Comparison of ENCODE assay signal across 8 cellular contexts in the genomic region with DNA sequence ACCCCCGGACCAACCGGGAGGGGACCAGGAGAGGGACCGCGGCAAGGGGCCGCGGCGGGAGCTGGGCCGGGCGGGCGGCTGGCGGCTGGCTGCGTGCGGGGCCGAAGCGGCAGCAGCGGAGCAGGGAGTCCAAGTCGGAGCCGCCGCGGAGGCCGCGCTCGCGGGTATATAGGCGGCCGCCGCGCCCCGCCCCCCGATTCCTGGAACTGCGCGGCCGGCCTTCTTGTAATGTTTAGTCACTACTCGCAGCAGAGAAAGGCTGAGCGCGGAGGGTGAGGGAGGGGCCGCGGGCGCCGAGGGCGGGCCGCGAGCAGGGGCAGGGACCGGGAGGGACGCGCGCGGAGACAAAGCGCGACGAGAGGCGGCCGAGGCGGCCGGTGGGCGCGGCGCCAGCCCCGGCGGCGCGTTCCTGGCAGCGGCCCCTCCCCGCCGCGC. TPM values are rescaled to one million over a fixed set of nuclear protein-coding genes. Genes with fewer than 3 reads are reported as not detected.
A peak's percentile ranks its signal among the peaks of the same experiment; 100 is the strongest.
DNase-seq lines count a peak whose midpoint lies in the region; ATAC-seq and TF ChIP-seq lines count a peak whose summit lies in the region.

A gene with protein sequence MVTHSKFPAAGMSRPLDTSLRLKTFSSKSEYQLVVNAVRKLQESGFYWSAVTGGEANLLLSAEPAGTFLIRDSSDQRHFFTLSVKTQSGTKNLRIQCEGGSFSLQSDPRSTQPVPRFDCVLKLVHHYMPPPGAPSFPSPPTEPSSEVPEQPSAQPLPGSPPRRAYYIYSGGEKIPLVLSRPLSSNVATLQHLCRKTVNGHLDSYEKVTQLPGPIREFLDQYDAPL (minus strand): TSS at position 142 of the 435 bp plus-strand sequence. CDS start 982 bp downstream, outside the sequence.

- peaks cover 11% of the 10 kb centered on the region for H3K27me3 Mint-ChIP-seq in T-helper 2 cell treated with Interferon-gamma antibody and Interleukin-4, amounts not matched to agents 5 μg/mL and 100 μg/mL, for 36 hours (ENCODE audit: low read depth)

- peak within 1 kb of the TSS; percentile 96 for H3K4me3 ChIP-seq in psoas muscle
- H3K4me3 ChIP-seq in upper lobe of right lung: peak within 1 kb of the TSS; percentile 72

- H3K27me3 ChIP-seq in psoas muscle (ENCODE audit: insufficient read depth in 3 of 3, low read length in 2 of 3) (no peaks in the 10 kb centered on the region), upper lobe of right lung (no peaks in the 10 kb centered on the region)

- peak within 1 kb of the TSS; percentile 87 for H3K4me3 Mint-ChIP-seq in T-helper 2 cell treated with Interferon-gamma antibody and Interleukin-4, amounts not matched to agents 5 μg/mL and 100 μg/mL, for 36 hours

- H3K9me3 ChIP-seq in psoas muscle (no peaks in the 10 kb centered on the region), upper lobe of right lung (no peaks in the 10 kb centered on the region)

- peaks cover 0 to 31% of the 10 kb centered on the region in 2 donors for H3K36me3 ChIP-seq in psoas muscle (ENCODE audit: insufficient read depth in 1 of 2, low read depth in 1 of 2)
- H3K36me3 ChIP-seq in upper lobe of right lung: peaks cover 32% of the 10 kb centered on the region

- DNase-seq in Daoy (ENCODE audit: low read depth) (peak; percentile 99), NCI-H187 (lab: John Stamatoyannopoulos, UW) (peak; percentile 82 to 96), left ventricle myocardium superior (peak; percentile 96), psoas muscle (peak; percentile 97), upper lobe of right lung (peak; percentile 99)
- DNase-seq in T-helper 2 cell treated with Interferon-gamma antibody and Interleukin-4, amounts not matched to agents 5 μg/mL and 100 μg/mL, for 36 hours (ENCODE audit: low spot score): peak; percentile 99

- TF ChIP-seq CTCF in psoas muscle (IDR thresholded peaks at IDR 0.05) (no peak), upper lobe of right lung (IDR thresholded peaks at IDR 0.05) (no peak)

- peaks cover 39% of the 10 kb centered on the region for H3K4me1 Mint-ChIP-seq in T-helper 2 cell treated with Interferon-gamma antibody and Interleukin-4, amounts not matched to agents 5 μg/mL and 100 μg/mL, for 36 hours (ENCODE audit: low read depth)

- H3K4me1 ChIP-seq in psoas muscle (peaks cover 23% of the 10 kb centered on the region), upper lobe of right lung (peaks cover 51% of the 10 kb centered on the region)

- peaks cover 29% of the 10 kb centered on the region for H3K36me3 Mint-ChIP-seq in T-helper 2 cell treated with Interferon-gamma antibody and Interleukin-4, amounts not matched to agents 5 μg/mL and 100 μg/mL, for 36 hours (ENCODE audit: low read depth)

- H3K9me3 Mint-ChIP-seq in T-helper 2 cell treated with Interferon-gamma antibody and Interleukin-4, amounts not matched to agents 5 μg/mL and 100 μg/mL, for 36 hours: no peaks in the 10 kb centered on the region

- ATAC-seq in HG02588 (IDR thresholded peaks at IDR 0.05; ENCODE audit: unreplicated experiment): peak; percentile 46
- peak; percentile 85 for ATAC-seq in left ventricle myocardium superior
- ATAC-seq in psoas muscle: peak; percentile 72 to 78 (median 76)
- ATAC-seq in upper lobe of right lung: peak; percentile 88

- intact Hi-C loops in left ventricle myocardium superior (cut with micrococcal nuclease): no loop called here
- intact Hi-C loops in psoas muscle (cut with DNase I): loop anchor here (1.0 to 5.0 kb wide), 3 partner anchors 62 to 68 kb away; no protein-coding TSS in a partner anchor
- intact Hi-C loops in upper lobe of right lung (cut with DNase I): loop anchor here (5.0 kb wide), 1 partner anchor 62 kb away; no protein-coding TSS in a partner anchor

- H3K27ac ChIP-seq in angular gyrus (ENCODE audit: low read depth, low read length): peak within 1 kb of the TSS; percentile 40
- peak within 1 kb of the TSS; percentile 82 for H3K27ac ChIP-seq in psoas muscle
- H3K27ac ChIP-seq in upper lobe of right lung: peak within 1 kb of the TSS; percentile 96

- H3K27ac Mint-ChIP-seq in T-helper 2 cell treated with Interferon-gamma antibody and Interleukin-4, amounts not matched to agents 5 μg/mL and 100 μg/mL, for 36 hours: peak within 1 kb of the TSS; percentile 88

- 0 to 2% (median 1%) methylated on average over 23 to 66 of the region's 66 CpGs for WGBS in psoas muscle, 3 donors

RNA-seq across cellular contexts. Expression of the gene that starts here (rescaled TPM):
- total RNA-seq in Daoy (2014; rRNA removed; shearing (Covaris generic)): 25.3 and 27.9 TPM in 2 replicates
- total RNA-seq in left ventricle myocardium superior: 11.1 TPM
- total RNA-seq in psoas muscle: 10 to 100 TPM in 3 of 4 donors, 1 to 10 TPM in 1; 8.5 to 43.5 (median 23.6) TPM
- 10 to 100 TPM in 1 of 3 donors, 1 to 10 TPM in 2; 5.3 to 24.4 (median 7.5) TPM for polyA plus RNA-seq in psoas muscle
- total RNA-seq in upper lobe of right lung: 82.0 TPM

Comparison
In these comparisons a context has a peak if more than half of its experiments do, and no peak if none do; other contexts are left out.
1. Peak in every context shown above with its lines: DNase-seq, ATAC-seq, H3K4me3 ChIP-seq and H3K27ac ChIP-seq.
2. H3K27ac ChIP-seq: peak in every context shown above with its lines; median percentile 96 in upper lobe of right lung; 82 in psoas muscle; 40 in angular gyrus.